9 cellular contexts compared by ENCODE assay signal in genomic region chr20:25053207-25054132, GRCh38.
DNase-seq lines count a peak whose midpoint lies in the region; ATAC-seq lines count a peak whose summit lies in the region.
"Had no signal": no experiment of that assay in that cellular context is flagged by ENCODE, and none has a peak within 500 bp of the region (broad histone marks: within the 10 kb centered on the region; RNA-seq: fewer than 3 reads in every experiment).

No MANE protein-coding gene starts in this region.

- H3K27me3 ChIP-seq in muscle layer of colon (ENCODE audit: control insufficient read depth in 1 of 2, insufficient read depth in 2 of 2, low read length in 2 of 2): no peaks in the 10 kb centered on the region

- H3K9me3 ChIP-seq in muscle layer of colon (ENCODE audit: low read length): no peaks in the 10 kb centered on the region

- H3K27ac ChIP-seq in muscle layer of colon (ENCODE audit: low read depth, low read length): peak overlapping the region; percentile 81
- H3K27ac ChIP-seq: C4-2B had no signal

- H3K9me3 Mint-ChIP-seq in stimulated activated naive CD8-positive, alpha-beta T cell treated with anti-CD3 and anti-CD28 coated beads, Interleukin-15, amount 100 ng/mL, for 72 hours: no peaks in the 10 kb centered on the region

- DNase-seq in stimulated activated naive CD8-positive, alpha-beta T cell treated with anti-CD3 and anti-CD28 coated beads, Interleukin-15, amount 100 ng/mL, for 72 hours: no peak
- DNase-seq in stimulated activated naive CD8-positive, alpha-beta T cell treated with anti-CD3 and anti-CD28 coated beads, Interleukin-15, Interleukin-2, amounts not matched to agents 100 U/mL and 50 U/mL, for 24 hours: no peak
- peak; percentile 39 for DNase-seq in dedifferentiated amniotic fluid mesenchymal stem cell (ENCODE audit: extremely low spot score)
- no peak for DNase-seq in 8988T
- no peak for DNase-seq in NCI-H2227 (lab: John Stamatoyannopoulos, UW; ENCODE audit: unreplicated experiment)

- peaks cover 76% of the 10 kb centered on the region for H3K4me1 ChIP-seq in muscle layer of colon (ENCODE audit: insufficient read depth, low read length)

- peak overlapping the region; percentile 9 to 14 for H3K4me3 Mint-ChIP-seq in stimulated activated naive CD8-positive, alpha-beta T cell treated with anti-CD3 and anti-CD28 coated beads, Interleukin-15, amount 100 ng/mL, for 72 hours

- peaks cover 69% of the 10 kb centered on the region for H3K4me1 Mint-ChIP-seq in stimulated activated naive CD8-positive, alpha-beta T cell treated with anti-CD3 and anti-CD28 coated beads, Interleukin-15, amount 100 ng/mL, for 72 hours

- H3K36me3 ChIP-seq in muscle layer of colon (ENCODE audit: insufficient read depth, low read length): no peaks in the 10 kb centered on the region

- peak overlapping the region; percentile 4 to 42 for H3K4me3 ChIP-seq in muscle layer of colon (ENCODE audit: low read depth in 1 of 2, low read length in 2 of 2)

- H3K9ac ChIP-seq in muscle layer of colon (ENCODE audit: low read length): peak overlapping the region; percentile 53

- H3K27ac Mint-ChIP-seq in stimulated activated naive CD8-positive, alpha-beta T cell treated with anti-CD3 and anti-CD28 coated beads, Interleukin-15, amount 100 ng/mL, for 72 hours: no peak overlapping the region

- no peaks in the 10 kb centered on the region for H3K27me3 Mint-ChIP-seq in stimulated activated naive CD8-positive, alpha-beta T cell treated with anti-CD3 and anti-CD28 coated beads, Interleukin-15, amount 100 ng/mL, for 72 hours

- no peak for ATAC-seq in stimulated activated naive CD8-positive, alpha-beta T cell treated with anti-CD3 and anti-CD28 coated beads, Interleukin-15, amount 100 ng/mL, for 72 hours
- ATAC-seq in stimulated activated naive CD8-positive, alpha-beta T cell treated with anti-CD3 and anti-CD28 coated beads, Interleukin-15, Interleukin-2, amounts not matched to agents 100 U/mL and 50 U/mL, for 24 hours: no peak
- no peak for ATAC-seq in GM19035 (IDR thresholded peaks at IDR 0.05; ENCODE audit: unreplicated experiment)
- no peak for ATAC-seq in GM21786 (IDR thresholded peaks at IDR 0.05; ENCODE audit: unreplicated experiment)
